ENCODE assay signal across 10 cellular contexts in the genomic region with DNA sequence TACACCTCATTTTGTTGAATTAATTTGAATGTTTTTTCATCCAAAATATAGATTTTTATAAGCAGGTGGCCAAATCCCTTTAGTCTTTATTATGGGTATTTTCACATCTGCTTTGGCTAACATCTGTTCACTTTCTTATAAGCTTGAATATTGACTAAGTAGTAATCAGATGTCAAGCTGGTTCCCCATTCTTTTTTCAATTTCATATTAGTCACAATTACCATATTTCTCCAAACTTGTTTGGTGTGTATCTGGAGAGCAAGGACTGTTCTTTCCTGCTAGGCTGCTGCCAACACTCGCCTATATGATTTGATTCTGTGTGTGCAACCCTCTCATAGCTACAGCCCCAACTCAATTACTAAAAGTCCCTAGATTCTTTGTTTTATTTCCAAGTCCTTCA.
"Had no signal": no experiment of that assay in that cellular context is flagged by ENCODE, and none has a peak within 500 bp of the region (broad histone marks: within the 10 kb centered on the region; RNA-seq: fewer than 3 reads in every experiment).

No MANE protein-coding gene starts in this region.

- H3K9ac ChIP-seq: GM23248 had no signal

- H3K4me3 ChIP-seq: GM23248, GM23338, HAP-1 had no signal

- FAIRE-seq: H1 had no signal

- H3K27ac ChIP-seq: GM23248 had no signal

- H3K36me3 ChIP-seq: HAP-1 had no signal

- ATAC-seq: GM23338, HCT116 had no signal

- DNase-seq: GM23248, GOT3, H7, H9, HCEC 1CT, HFFc6 had no signal

- H2AFZ ChIP-seq: GM23248, GM23338 had no signal

- H3K4me1 ChIP-seq: HAP-1 had no signal

- H3K9me3 ChIP-seq: HAP-1 had no signal

- H3K4me2 ChIP-seq: GM23338 had no signal
